In the genomic region with DNA sequence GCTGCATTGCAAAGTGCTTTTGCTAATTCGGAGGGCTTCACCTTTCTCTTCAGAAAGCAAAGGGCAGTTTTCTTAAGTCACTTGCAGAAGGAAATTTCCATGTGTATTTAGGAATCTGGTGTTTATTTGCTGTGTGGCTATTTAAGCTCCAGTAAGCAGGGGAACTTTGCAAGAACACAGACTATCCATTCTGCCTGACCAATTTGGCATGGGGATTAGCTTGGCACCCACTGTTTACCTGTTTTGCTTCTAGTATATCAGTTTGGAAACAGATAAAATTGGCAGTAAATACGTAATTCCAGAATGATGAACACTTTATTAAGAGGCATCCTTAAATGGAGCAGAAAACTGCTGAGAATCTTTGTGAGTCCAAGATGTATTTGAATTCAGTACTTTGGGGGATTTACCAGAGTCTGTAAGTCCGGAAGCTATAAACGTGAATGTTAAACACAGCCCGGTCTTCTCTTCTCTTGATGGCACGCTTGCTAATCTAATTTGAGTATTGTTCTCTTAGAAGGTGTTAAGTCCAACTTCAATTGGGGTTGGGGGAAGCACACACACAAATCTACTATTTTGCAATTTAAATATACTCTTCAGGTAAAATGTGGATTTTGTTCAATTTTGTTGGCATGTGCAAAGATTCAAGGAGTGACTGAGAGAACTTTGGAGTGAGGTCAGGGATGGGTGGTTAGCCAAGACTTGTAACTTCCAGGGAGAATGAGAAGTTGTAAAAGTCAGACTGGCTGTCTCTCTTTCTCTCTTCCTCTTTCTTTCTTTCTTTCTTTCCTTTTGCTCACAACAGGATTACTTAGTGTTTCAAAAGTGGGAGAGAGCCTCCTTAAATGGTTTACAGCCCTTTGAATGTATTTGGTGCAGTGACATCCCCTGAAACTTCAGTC, we compare ENCODE assay signal across 8 cellular contexts. TPM values are rescaled to one million over a fixed set of nuclear protein-coding genes. Genes with fewer than 3 reads are reported as not detected.
DNase-seq lines count a peak whose midpoint lies in the region; ATAC-seq and TF ChIP-seq lines count a peak whose summit lies in the region.

No MANE protein-coding gene starts in this region.

- H3K9ac ChIP-seq in OCI-LY3 (ENCODE audit: low read length) = peak overlapping the region; percentile 33; the same call in 1 of the 2 replicates

- H3K79me2 ChIP-seq in OCI-LY3 (ENCODE audit: low read length) = no peaks in the 10 kb centered on the region

- H3K27ac ChIP-seq in OCI-LY3 (ENCODE audit: low read length) (peak overlapping the region; percentile 44), spleen (peak overlapping the region; percentile 44 to 85 (median 59))

- intact Hi-C loops in spleen (cut with DNase I; ENCODE audit: low total_unique reads) = loop anchor here (5.0 to 10.0 kb wide), 4 partner anchors 144 to 494 kb away; no protein-coding TSS in a partner anchor

- H3K9me3 ChIP-seq in OCI-LY3 (ENCODE audit: insufficient read depth, low read length) = no peaks in the 10 kb centered on the region
- H3K9me3 ChIP-seq in spleen = no peaks in the 10 kb centered on the region

- H3K4me1 ChIP-seq in OCI-LY3 (ENCODE audit: low read length) = peaks cover 36% of the 10 kb centered on the region
- peaks cover 9 to 74% (median 40%) of the 10 kb centered on the region in 6 donors for H3K4me1 ChIP-seq in spleen

- WGBS in spleen, 5 donors = 49 to 67% (median 54%) methylated on average over 6 of the region's 6 CpGs

- no peak overlapping the region; the same call in 1 of the 2 replicates for H2AFZ ChIP-seq in OCI-LY3 (ENCODE audit: low read depth, low read length)

- no peaks in the 10 kb centered on the region for H4K20me1 ChIP-seq in OCI-LY3 (ENCODE audit: insufficient read depth, low read length)

- peak overlapping the region; percentile 94 for H3K4me2 ChIP-seq in OCI-LY3 (ENCODE audit: low read length)

- H3K4me3 ChIP-seq in OCI-LY3 (ENCODE audit: low read length) = peak overlapping the region; percentile 84
- peak overlapping the region; percentile 14 to 69 (median 43) for H3K4me3 ChIP-seq in spleen

- no peak for TF ChIP-seq CTCF in OCI-LY3 (IDR thresholded peaks at IDR 0.05; ENCODE audit: low read depth, low read length)
- TF ChIP-seq CTCF in spleen (IDR thresholded peaks at IDR 0.05 in 8 of 11, conservative IDR thresholded peaks at IDR 0.05 in 3 of 11) = no peak

- no peak for TF ChIP-seq POLR2A in spleen (IDR thresholded peaks at IDR 0.05)

- H3K36me3 ChIP-seq in OCI-LY3 (replicated peaks; ENCODE audit: low read depth, low read length) (no peaks in the 10 kb centered on the region), spleen (peaks cover 0 to 9% (median 3%) of the 10 kb centered on the region in 6 donors)

- H3K27me3 ChIP-seq in OCI-LY3 (ENCODE audit: low read depth, low read length) (0 out of 2 replicates have a peak, but pooled peaks cover 24% of the 10 kb centered on the region), spleen (replicated peaks in 1 of 7) (peaks cover 0 to 20% (median 0%) of the 10 kb centered on the region in 7 donors)

- ATAC-seq in GM19452 (IDR thresholded peaks at IDR 0.05; ENCODE audit: unreplicated experiment) (peak; percentile 30), HG03521 (IDR thresholded peaks at IDR 0.05; ENCODE audit: unreplicated experiment) (no peak), HG02678 (IDR thresholded peaks at IDR 0.05; ENCODE audit: unreplicated experiment) (no peak)

- peak; percentile 23 for DNase-seq in glomerular visceral epithelial cell (ENCODE audit: extremely low spot score)
- DNase-seq in spleen = no peak
- no peak for DNase-seq in COLO668 (lab: John Stamatoyannopoulos, UW; ENCODE audit: unreplicated experiment)
- no peak for DNase-seq in AG08395 (ENCODE audit: low spot score)

RNA-seq across cellular contexts. Expression of a gene that starts 0.7 kb away (rescaled TPM):
- 100 to 1,000 TPM in 2 of 7 donors, 10 to 100 TPM in 5; 46.9 to 164 (median 86.8) TPM for total RNA-seq in spleen
- 10 to 100 TPM; 11.5 to 15.0 (median 12.8) TPM for polyA plus RNA-seq in spleen
